8 cellular contexts compared by ENCODE assay signal in the genomic region with DNA sequence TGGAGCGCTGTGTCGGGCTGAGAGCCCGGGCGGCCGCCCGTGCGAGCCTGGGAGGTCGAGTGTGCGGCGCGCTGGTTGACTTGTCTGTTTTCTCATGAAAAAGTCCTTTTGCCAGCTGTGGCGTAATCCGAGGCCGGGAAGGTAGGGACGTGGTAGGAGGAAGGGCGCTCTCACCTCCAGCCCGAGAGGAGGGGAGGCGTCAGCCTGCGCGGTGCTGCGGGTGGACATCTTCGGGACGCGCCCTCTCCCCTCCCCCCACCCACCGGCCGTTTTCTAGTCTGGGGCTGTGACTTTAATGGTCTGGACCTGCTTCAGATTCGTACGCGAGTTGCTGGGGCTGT. TPM values are rescaled to one million over a fixed set of nuclear protein-coding genes. Genes with fewer than 3 reads are reported as not detected.
DNase-seq lines count a peak whose midpoint lies in the region; ATAC-seq lines count a peak whose summit lies in the region.

No MANE protein-coding gene starts in this region.

- H3K36me3 ChIP-seq in neuronal stem cell (replicated peaks in 1 of 2; ENCODE audit: control insufficient read depth in 2 of 2, insufficient read depth in 2 of 2, low read length in 2 of 2): peaks cover 0 to 20% of the 10 kb centered on the region in 2 donors

- no peaks in the 10 kb centered on the region for H3K27me3 ChIP-seq in neuronal stem cell (ENCODE audit: control insufficient read depth in 3 of 3, insufficient read depth in 3 of 3, low read depth in 1 of 3, low read length in 3 of 3)

- H3K36me3 Mint-ChIP-seq in activated T-helper 17 cell treated with anti-CD3 and anti-CD28 coated beads, Interleukin-2, amount 50 U/mL, for 72 hours (ENCODE audit: low read depth): peaks cover 47% of the 10 kb centered on the region

- peak overlapping the region; percentile 98 for H2BK5ac ChIP-seq in neuronal stem cell (ENCODE audit: low read length)

- ATAC-seq in GM18907 (IDR thresholded peaks at IDR 0.05; ENCODE audit: unreplicated experiment): peak; percentile 30
- peak; percentile 11 for ATAC-seq in HG03280 (IDR thresholded peaks at IDR 0.05; ENCODE audit: unreplicated experiment)
- ATAC-seq in activated T-helper 17 cell treated with anti-CD3 and anti-CD28 coated beads, Interleukin-2, amount 50 U/mL, for 72 hours (replicated peaks): peak; percentile 30

- no peak overlapping the region for H2AK5ac ChIP-seq in neuronal stem cell (ENCODE audit: low read depth, low read length)

- H3K4me2 ChIP-seq in neuronal stem cell (ENCODE audit: insufficient read depth, low read length, poor library complexity, severe bottlenecking): peak overlapping the region; percentile 82

- peak overlapping the region; percentile 99 for H3K9ac ChIP-seq in neuronal stem cell (ENCODE audit: low read depth, low read length, poor library complexity)

- no peaks in the 10 kb centered on the region for H3K9me3 Mint-ChIP-seq in activated T-helper 17 cell treated with anti-CD3 and anti-CD28 coated beads, Interleukin-2, amount 50 U/mL, for 72 hours

- peak overlapping the region; percentile 95 for H3K27ac Mint-ChIP-seq in activated T-helper 17 cell treated with anti-CD3 and anti-CD28 coated beads, Interleukin-2, amount 50 U/mL, for 72 hours

- no CpG with 5 or more reads among the region's 29 CpGs for WGBS in neuronal stem cell (ENCODE audit: extremely low coverage in 2 of 2, insufficient read length in 2 of 2, insufficient replicate concordance in 1 of 2), 2 donors

- H3K18ac ChIP-seq in neuronal stem cell (ENCODE audit: low read length): peak overlapping the region; percentile 99

- peak overlapping the region; percentile 95 for H3K27ac ChIP-seq in neuronal stem cell (replicated peaks; ENCODE audit: low read length)

- DNase-seq in AML-193 (lab: John Stamatoyannopoulos, UW) (peak; percentile 43 to 59), NCI-H526 treated with DMSO at 0.1 percent for 48 hours (lab: John Stamatoyannopoulos, UW) (peak; percentile 70), fibroblast of the conjunctiva (ENCODE audit: low read depth) (peak; percentile 18), neuronal stem cell (ENCODE audit: low spot score) (no peak), ureter (ENCODE audit: low spot score) (peak; percentile 64)

- no peak overlapping the region for H3K4ac ChIP-seq in neuronal stem cell (ENCODE audit: low read length)

- no peak overlapping the region for H3K23ac ChIP-seq in neuronal stem cell (ENCODE audit: low read depth, low read length, poor library complexity)

- peaks cover 6 to 9% of the 10 kb centered on the region in 2 donors for H3K4me1 ChIP-seq in neuronal stem cell (ENCODE audit: control insufficient read depth in 2 of 2, insufficient read depth in 1 of 2, low read depth in 1 of 2, low read length in 2 of 2)

- no peak overlapping the region for H4K8ac ChIP-seq in neuronal stem cell (ENCODE audit: low read depth, low read length)

- H2BK12ac ChIP-seq in neuronal stem cell (ENCODE audit: low read length): no peak overlapping the region

- peak overlapping the region; percentile 99 for H2BK15ac ChIP-seq in neuronal stem cell (ENCODE audit: low read length)

- peaks cover 30% of the 10 kb centered on the region for H3K4me1 Mint-ChIP-seq in activated T-helper 17 cell treated with anti-CD3 and anti-CD28 coated beads, Interleukin-2, amount 50 U/mL, for 72 hours

- H3K4me3 Mint-ChIP-seq in activated T-helper 17 cell treated with anti-CD3 and anti-CD28 coated beads, Interleukin-2, amount 50 U/mL, for 72 hours: peak overlapping the region; percentile 99

- no peaks in the 10 kb centered on the region for H3K27me3 Mint-ChIP-seq in activated T-helper 17 cell treated with anti-CD3 and anti-CD28 coated beads, Interleukin-2, amount 50 U/mL, for 72 hours

- no peak overlapping the region for H4K91ac ChIP-seq in neuronal stem cell (ENCODE audit: low read depth, low read length, poor library complexity)

- H2BK120ac ChIP-seq in neuronal stem cell (ENCODE audit: low read depth, low read length): peak overlapping the region; percentile 96

- peak overlapping the region; percentile 99 for H2AFZ ChIP-seq in neuronal stem cell (ENCODE audit: low read length)

- H3K4me3 ChIP-seq in neuronal stem cell (ENCODE audit: low read length in 2 of 2): peak overlapping the region; percentile 96 to 97

- peaks cover 2 to 7% of the 10 kb centered on the region in 2 donors for H3K9me3 ChIP-seq in neuronal stem cell (replicated peaks in 1 of 2; ENCODE audit: control insufficient read depth in 2 of 2, insufficient read depth in 1 of 2, low read depth in 1 of 2, low read length in 2 of 2)

- peak overlapping the region; percentile 94 for H3K14ac ChIP-seq in neuronal stem cell (ENCODE audit: low read length)

- H3K79me1 ChIP-seq in neuronal stem cell (ENCODE audit: low read depth, low read length): peaks cover 2% of the 10 kb centered on the region

RNA-seq across cellular contexts. Expression of a gene that starts 0.6 kb away (rescaled TPM):
- 10 to 100 TPM; 37.5 to 41.6 TPM for total RNA-seq in activated T-helper 17 cell treated with anti-CD3 and anti-CD28 coated beads, Interleukin-2, amount 50 U/mL, for 72 hours
- 20.9 TPM for polyA plus RNA-seq in neuronal stem cell (2013, experiment 1 of 2)
- 22.2 TPM for polyA plus RNA-seq in neuronal stem cell (2013, experiment 2 of 2)
- 42.0 TPM for total RNA-seq in ureter

RNA-seq across cellular contexts. Expression of a gene that starts 43.7 kb away (rescaled TPM):
- total RNA-seq in activated T-helper 17 cell treated with anti-CD3 and anti-CD28 coated beads, Interleukin-2, amount 50 U/mL, for 72 hours: 1 to 10 TPM; 3.4 to 9.6 TPM
- 0.82 TPM for polyA plus RNA-seq in neuronal stem cell (2013, experiment 1 of 2)
- 0.73 TPM for polyA plus RNA-seq in neuronal stem cell (2013, experiment 2 of 2)
- total RNA-seq in ureter: 4.0 TPM
